ENCODE assay signal across 1 cellular context in genomic region chr21:45388611-45389296, GRCh38.
TF ChIP-seq lines count a peak whose summit lies in the region.

No MANE protein-coding gene starts in this region.

TF ChIP-seq in IMR-90, 13 proteins besides CTCF, POLR2A, EP300 and RAD21:
- TF ChIP-seq, protein P1, sequence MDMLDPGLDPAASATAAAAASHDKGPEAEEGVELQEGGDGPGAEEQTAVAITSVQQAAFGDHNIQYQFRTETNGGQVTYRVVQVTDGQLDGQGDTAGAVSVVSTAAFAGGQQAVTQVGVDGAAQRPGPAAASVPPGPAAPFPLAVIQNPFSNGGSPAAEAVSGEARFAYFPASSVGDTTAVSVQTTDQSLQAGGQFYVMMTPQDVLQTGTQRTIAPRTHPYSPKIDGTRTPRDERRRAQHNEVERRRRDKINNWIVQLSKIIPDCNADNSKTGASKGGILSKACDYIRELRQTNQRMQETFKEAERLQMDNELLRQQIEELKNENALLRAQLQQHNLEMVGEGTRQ (IDR thresholded peaks at IDR 0.05; ENCODE audit: low read depth, low read length), result no peak
- TF ChIP-seq RFX5 (IDR thresholded peaks at IDR 0.05; ENCODE audit: low read depth, low read length), result no peak
- TF ChIP-seq RCOR1 (IDR thresholded peaks at IDR 0.05; ENCODE audit: insufficient replicate concordance, low read length), result no peak
- TF ChIP-seq MAZ (IDR thresholded peaks at IDR 0.05; ENCODE audit: borderline replicate concordance, low read depth, low read length), result no peak
- TF ChIP-seq NFE2L2 (IDR thresholded peaks at IDR 0.05; ENCODE audit: low read depth, low read length), result no peak
- TF ChIP-seq, protein P2, sequence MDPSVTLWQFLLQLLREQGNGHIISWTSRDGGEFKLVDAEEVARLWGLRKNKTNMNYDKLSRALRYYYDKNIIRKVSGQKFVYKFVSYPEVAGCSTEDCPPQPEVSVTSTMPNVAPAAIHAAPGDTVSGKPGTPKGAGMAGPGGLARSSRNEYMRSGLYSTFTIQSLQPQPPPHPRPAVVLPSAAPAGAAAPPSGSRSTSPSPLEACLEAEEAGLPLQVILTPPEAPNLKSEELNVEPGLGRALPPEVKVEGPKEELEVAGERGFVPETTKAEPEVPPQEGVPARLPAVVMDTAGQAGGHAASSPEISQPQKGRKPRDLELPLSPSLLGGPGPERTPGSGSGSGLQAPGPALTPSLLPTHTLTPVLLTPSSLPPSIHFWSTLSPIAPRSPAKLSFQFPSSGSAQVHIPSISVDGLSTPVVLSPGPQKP (IDR thresholded peaks at IDR 0.05; ENCODE audit: borderline replicate concordance, low read depth, low read length), result no peak
- TF ChIP-seq BHLHE40 (IDR thresholded peaks at IDR 0.05; ENCODE audit: low read depth, low read length), result no peak
- TF ChIP-seq MAFK (IDR thresholded peaks at IDR 0.05; ENCODE audit: low read depth, low read length), result no peak
- no peak for TF ChIP-seq CHD1 (IDR thresholded peaks at IDR 0.05; ENCODE audit: low read depth, low read length)
- no peak for TF ChIP-seq CEBPB (IDR thresholded peaks at IDR 0.05; ENCODE audit: low read depth, low read length)
- no peak for TF ChIP-seq MXI1 (IDR thresholded peaks at IDR 0.05; ENCODE audit: borderline replicate concordance, low read depth, low read length)
- TF ChIP-seq SMC3 (IDR thresholded peaks at IDR 0.05; ENCODE audit: low read depth, low read length), result no peak
- TF ChIP-seq FOS (IDR thresholded peaks at IDR 0.05; ENCODE audit: low read depth, low read length), result no peak
